Comparison of ENCODE assay signal across 8 cellular contexts in genomic region chr14:105181542-105182295, GRCh38. TPM values are rescaled to one million over a fixed set of nuclear protein-coding genes. Genes with fewer than 3 reads are reported as not detected.
DNase-seq lines count a peak whose midpoint lies in the region; ATAC-seq and TF ChIP-seq lines count a peak whose summit lies in the region.

No MANE protein-coding gene starts in this region.

- H3K4me3 ChIP-seq in hepatocyte, result no peak overlapping the region

- H3K4me1 ChIP-seq in hepatocyte (ENCODE audit: insufficient read depth), result peaks cover 8% of the 10 kb centered on the region

- no peaks in the 10 kb centered on the region for H3K9me3 Mint-ChIP-seq in activated CD4-positive, alpha-beta T cell treated with anti-CD3 and anti-CD28 coated beads, Interleukin-2, amount 10 ng/mL, durations not matched to agents 7 days and 5 days
- H3K9me3 Mint-ChIP-seq in T-cell, result no peaks in the 10 kb centered on the region
- no peaks in the 10 kb centered on the region for H3K9me3 Mint-ChIP-seq in stimulated activated effector memory CD8-positive, alpha-beta T cell treated with anti-CD3 and anti-CD28 coated beads, Interleukin-12 subunit alpha, Interleukin-12 subunit beta, amount 100 ng/mL, for 72 hours

- ATAC-seq in T-cell (replicated peaks in 1 of 4), result no peak
- ATAC-seq in stimulated activated effector memory CD8-positive, alpha-beta T cell treated with anti-CD3 and anti-CD28 coated beads, Interleukin-12 subunit alpha, Interleukin-12 subunit beta, amount 100 ng/mL, for 72 hours, result no peak
- no peak for ATAC-seq in HG02623 (IDR thresholded peaks at IDR 0.05; ENCODE audit: unreplicated experiment)

- no peaks in the 10 kb centered on the region for H3K36me3 ChIP-seq in hepatocyte (replicated peaks; ENCODE audit: insufficient read depth, low read depth)

- peak overlapping the region; percentile 99 for H3K4me2 ChIP-seq in hepatocyte

- WGBS in hepatocyte (ENCODE audit: low lambda C conversion rate, missing lambda C conversion rate), result 80% methylated on average over 9 of the region's 22 CpGs

- POLR2A ChIA-PET in activated CD4-positive, alpha-beta T cell treated with anti-CD3 and anti-CD28 coated beads, Interleukin-2, amount 10 ng/mL, durations not matched to agents 7 days and 5 days (lab: Charles Lee), result no interaction called here
- POLR2A ChIA-PET in T-cell (lab: Charles Lee), result interaction anchor here in 1 of 2 donors (0.6 kb wide), 1 partner anchor 111 kb away, joined by 5 read pairs; no protein-coding TSS in a partner anchor

- peaks cover 5% of the 10 kb centered on the region for H4K20me1 ChIP-seq in hepatocyte (ENCODE audit: insufficient read depth, poor library complexity, severe bottlenecking)

- H3K27ac ChIP-seq in hepatocyte, result no peak overlapping the region

- no peaks in the 10 kb centered on the region for H3K36me3 Mint-ChIP-seq in activated CD4-positive, alpha-beta T cell treated with anti-CD3 and anti-CD28 coated beads, Interleukin-2, amount 10 ng/mL, durations not matched to agents 7 days and 5 days (ENCODE audit: low read depth)
- H3K36me3 Mint-ChIP-seq in T-cell, result no peaks in the 10 kb centered on the region
- H3K36me3 Mint-ChIP-seq in stimulated activated effector memory CD8-positive, alpha-beta T cell treated with anti-CD3 and anti-CD28 coated beads, Interleukin-12 subunit alpha, Interleukin-12 subunit beta, amount 100 ng/mL, for 72 hours, result peaks cover 6% of the 10 kb centered on the region

- DNase-seq in activated CD4-positive, alpha-beta T cell treated with anti-CD3 and anti-CD28 coated beads, Interleukin-2, amount 10 ng/mL, durations not matched to agents 7 days and 5 days, result no peak
- no peak for DNase-seq in activated CD4-positive, alpha-beta T cell treated with anti-CD3 and anti-CD28 coated beads, Interleukin-2, amount 50 U/mL, for 1 hour
- DNase-seq in T-cell, result no peak
- no peak for DNase-seq in hepatocyte (ENCODE audit: low spot score)
- no peak for DNase-seq in stimulated activated effector memory CD8-positive, alpha-beta T cell treated with anti-CD3 and anti-CD28 coated beads, Interleukin-12 subunit alpha, Interleukin-12 subunit beta, amount 100 ng/mL, for 72 hours (ENCODE audit: low spot score in 2 of 2)
- DNase-seq in DMS153 treated with DMSO at 0.1 percent for 48 hours (lab: John Stamatoyannopoulos, UW; ENCODE audit: unreplicated experiment), result no peak
- DNase-seq in NCI-H345 (lab: John Stamatoyannopoulos, UW), result no peak

- no peaks in the 10 kb centered on the region for H3K9me3 ChIP-seq in hepatocyte (ENCODE audit: low read depth)

- peaks cover 20% of the 10 kb centered on the region for H3K4me1 Mint-ChIP-seq in activated CD4-positive, alpha-beta T cell treated with anti-CD3 and anti-CD28 coated beads, Interleukin-2, amount 10 ng/mL, durations not matched to agents 7 days and 5 days
- peaks cover 11 to 19% (median 14%) of the 10 kb centered on the region in 3 donors for H3K4me1 Mint-ChIP-seq in T-cell
- H3K4me1 Mint-ChIP-seq in stimulated activated effector memory CD8-positive, alpha-beta T cell treated with anti-CD3 and anti-CD28 coated beads, Interleukin-12 subunit alpha, Interleukin-12 subunit beta, amount 100 ng/mL, for 72 hours, result peaks cover 11% of the 10 kb centered on the region

- CTCF ChIA-PET in activated CD4-positive, alpha-beta T cell treated with anti-CD3 and anti-CD28 coated beads, Interleukin-2, amount 10 ng/mL, durations not matched to agents 7 days and 5 days (lab: Charles Lee), result interaction anchor here (1.2 to 3.4 kb wide), 3 partner anchors 11 to 18 kb away, joined by 3 to 22 read pairs (median 3); partner anchors contain the start of gene JAG2
- CTCF ChIA-PET in T-cell (lab: Charles Lee), result no interaction called here

- H3K9me2 ChIP-seq in hepatocyte (replicated peaks; ENCODE audit: insufficient read depth), result no peaks in the 10 kb centered on the region

- peaks cover 6% of the 10 kb centered on the region for H3K27me3 Mint-ChIP-seq in activated CD4-positive, alpha-beta T cell treated with anti-CD3 and anti-CD28 coated beads, Interleukin-2, amount 10 ng/mL, durations not matched to agents 7 days and 5 days
- H3K27me3 Mint-ChIP-seq in T-cell, result no peaks in the 10 kb centered on the region

- H3K27me3 ChIP-seq in hepatocyte, result no peaks in the 10 kb centered on the region

- peak overlapping the region; percentile 13 for H3K27ac Mint-ChIP-seq in activated CD4-positive, alpha-beta T cell treated with anti-CD3 and anti-CD28 coated beads, Interleukin-2, amount 10 ng/mL, durations not matched to agents 7 days and 5 days
- no peak overlapping the region for H3K27ac Mint-ChIP-seq in T-cell
- no peak overlapping the region for H3K27ac Mint-ChIP-seq in stimulated activated effector memory CD8-positive, alpha-beta T cell treated with anti-CD3 and anti-CD28 coated beads, Interleukin-12 subunit alpha, Interleukin-12 subunit beta, amount 100 ng/mL, for 72 hours

- H3K79me2 ChIP-seq in hepatocyte, result peaks cover 11% of the 10 kb centered on the region

- H2AFZ ChIP-seq in hepatocyte, result peak overlapping the region; percentile 40

- TF ChIP-seq CTCF in hepatocyte (IDR thresholded peaks at IDR 0.05; ENCODE audit: poor library complexity), result no peak

- peak overlapping the region; percentile 58 for H3K4me3 Mint-ChIP-seq in activated CD4-positive, alpha-beta T cell treated with anti-CD3 and anti-CD28 coated beads, Interleukin-2, amount 10 ng/mL, durations not matched to agents 7 days and 5 days
- peak overlapping the region; percentile 47 to 64 (median 57) for H3K4me3 Mint-ChIP-seq in T-cell
- H3K4me3 Mint-ChIP-seq in stimulated activated effector memory CD8-positive, alpha-beta T cell treated with anti-CD3 and anti-CD28 coated beads, Interleukin-12 subunit alpha, Interleukin-12 subunit beta, amount 100 ng/mL, for 72 hours, result peak overlapping the region; percentile 25

RNA-seq across cellular contexts. Expression of gene NUDT14, which starts 0.6 kb away (rescaled TPM):
- 10 to 100 TPM; 18.3 to 21.4 TPM for total RNA-seq in activated CD4-positive, alpha-beta T cell treated with anti-CD3 and anti-CD28 coated beads, Interleukin-2, amount 10 ng/mL, durations not matched to agents 7 days and 5 days
- 10 to 100 TPM; 10.0 to 25.5 (median 20.2) TPM for total RNA-seq in T-cell
- 47.4 and 47.7 TPM in 2 replicates for total RNA-seq in hepatocyte
- 98.1 and 106 TPM in 2 replicates for polyA plus RNA-seq in hepatocyte

RNA-seq across cellular contexts. Expression of gene JAG2, which starts 13.1 kb away (rescaled TPM):
- 1 to 10 TPM; 1.5 TPM for total RNA-seq in activated CD4-positive, alpha-beta T cell treated with anti-CD3 and anti-CD28 coated beads, Interleukin-2, amount 10 ng/mL, durations not matched to agents 7 days and 5 days
- 1 to 10 TPM in 4 of 5 donors, under 1 TPM in 1; 0.76 to 1.9 (median 1.2) TPM for total RNA-seq in T-cell
- total RNA-seq in hepatocyte, result 2.0 and 6.1 TPM in 2 replicates
- polyA plus RNA-seq in hepatocyte, result 4.1 and 4.8 TPM in 2 replicates
